In the genomic region with DNA sequence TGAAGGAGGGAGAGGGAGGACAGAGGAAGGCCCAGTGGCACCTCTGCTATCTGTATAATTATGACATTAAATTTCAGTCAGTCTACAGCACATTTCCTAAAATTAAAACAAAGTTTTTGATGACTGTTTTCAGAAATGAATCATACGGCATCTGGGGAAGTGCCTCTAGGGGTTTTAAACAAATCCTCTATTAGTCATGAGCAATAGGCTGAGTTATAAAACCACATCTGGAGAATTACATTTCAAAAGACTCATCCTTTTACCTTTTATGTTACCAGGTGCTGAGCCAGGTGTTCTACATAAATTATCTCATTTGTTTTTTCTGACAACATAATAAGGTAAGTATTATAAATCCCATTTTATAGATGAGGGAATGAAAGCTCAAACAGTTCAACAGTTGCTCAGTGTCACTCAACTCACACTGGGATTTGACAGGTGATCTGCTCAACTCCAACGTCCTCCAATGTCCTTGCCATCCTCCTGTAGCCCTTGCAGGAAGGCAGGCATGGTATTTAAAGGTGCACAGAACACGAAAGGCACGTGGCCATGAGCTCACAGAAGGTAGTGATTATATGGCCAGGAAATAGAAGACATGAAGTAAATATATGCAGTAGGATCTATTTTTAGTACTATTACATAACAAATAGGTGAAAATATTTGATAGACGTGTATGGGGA, we compare ENCODE assay signal across 8 cellular contexts.
DNase-seq lines count a peak whose midpoint lies in the region; ATAC-seq and TF ChIP-seq lines count a peak whose summit lies in the region.

No MANE protein-coding gene starts in this region.

- no peak overlapping the region for H2AFZ ChIP-seq in PC-9

- peaks cover 14% of the 10 kb centered on the region for H3K4me1 ChIP-seq in PC-9 (replicated peaks; ENCODE audit: insufficient read depth)
- no peaks in the 10 kb centered on the region for H3K4me1 ChIP-seq in psoas muscle

- intact Hi-C loops in PC-9 (cut with micrococcal nuclease; ENCODE audit: unreplicated experiment) (no loop called here), psoas muscle (cut with DNase I) (no loop called here)

- POLR2A ChIA-PET in PC-9 (lab: Charles Lee; ENCODE audit: unreplicated experiment): no interaction called here

- peaks cover 7% of the 10 kb centered on the region for H3K27me3 Mint-ChIP-seq in nephron progenitor cell (ENCODE audit: low read depth, poor library complexity)

- H3K4me3 ChIP-seq in PC-9 (no peak overlapping the region), psoas muscle (no peak overlapping the region)

- H3K36me3 Mint-ChIP-seq in nephron progenitor cell (ENCODE audit: low read depth): no peaks in the 10 kb centered on the region

- WGBS in psoas muscle, 3 donors: 17 to 45% (median 38%) methylated on average over 5 of the region's 5 CpGs

- DNase-seq in PC-9 (peak in 1 of 2 experiments; percentile 40), non-pigmented ciliary epithelial cell (ENCODE audit: low read depth) (peak; percentile 38), psoas muscle (no peak), activated T-cell treated with anti-CD3 and anti-CD28 coated beads for 4 hours (no peak), nephron progenitor cell (no peak)
- DNase-seq in stimulated activated CD4-positive, alpha-beta T cell treated with anti-CD3 and anti-CD28 coated beads, Interleukin-4, amount 100 ng/mL, for 4 hours: no peak

- H3K4me1 Mint-ChIP-seq in nephron progenitor cell: no peaks in the 10 kb centered on the region

- H3K27me3 ChIP-seq in PC-9 (ENCODE audit: insufficient read depth, low read depth): no peaks in the 10 kb centered on the region
- no peaks in the 10 kb centered on the region for H3K27me3 ChIP-seq in psoas muscle (ENCODE audit: insufficient read depth in 3 of 3, low read length in 2 of 3)

- no peak overlapping the region for H3K4me3 Mint-ChIP-seq in nephron progenitor cell

- H3K9me2 ChIP-seq in PC-9 (ENCODE audit: insufficient read depth): no peaks in the 10 kb centered on the region; the same call in 1 of the 2 replicates

- no peaks in the 10 kb centered on the region for H4K20me1 ChIP-seq in PC-9 (ENCODE audit: insufficient read depth)

- CTCF ChIA-PET in PC-9 (lab: Charles Lee): interaction anchor here (0.6 kb wide), 1 partner anchor 349 kb away, joined by 3 read pairs; no protein-coding TSS in a partner anchor

- H3K9me3 Mint-ChIP-seq in nephron progenitor cell: no peaks in the 10 kb centered on the region

- no peak overlapping the region for H3K27ac Mint-ChIP-seq in nephron progenitor cell

- H3K4me2 ChIP-seq in PC-9: peak overlapping the region; percentile 29

- H3K79me2 ChIP-seq in PC-9 (ENCODE audit: low read depth): no peaks in the 10 kb centered on the region

- peaks cover 10% of the 10 kb centered on the region for H3F3A ChIP-seq in PC-9 (ENCODE audit: insufficient read depth, low read depth)

- H3K9me3 ChIP-seq in PC-9 (ENCODE audit: insufficient read depth, low read depth) (0 out of 2 replicates have a peak, but pooled peaks cover 3% of the 10 kb centered on the region), psoas muscle (no peaks in the 10 kb centered on the region)

- no peak for TF ChIP-seq CTCF in PC-9 (conservative IDR thresholded peaks at IDR 0.05)
- TF ChIP-seq CTCF in psoas muscle (IDR thresholded peaks at IDR 0.05): no peak
- TF ChIP-seq CTCF in nephron progenitor cell (IDR thresholded peaks at IDR 0.05): no peak

- peak; percentile 75 for ATAC-seq in GM18519 (IDR thresholded peaks at IDR 0.05; ENCODE audit: low FRiP score, unreplicated experiment)
- peak; percentile 57 for ATAC-seq in HG02571 (IDR thresholded peaks at IDR 0.05; ENCODE audit: unreplicated experiment)
- no peak for ATAC-seq in psoas muscle

- H3K27ac ChIP-seq in PC-9 (no peak overlapping the region), psoas muscle (no peak overlapping the region)

- BruUV-seq in PC-9 (replicated peaks; lab: Mats Ljungman, UMichigan): no TSS peak

- no peaks in the 10 kb centered on the region for H3K36me3 ChIP-seq in PC-9 (ENCODE audit: low read depth)
- no peaks in the 10 kb centered on the region for H3K36me3 ChIP-seq in psoas muscle (ENCODE audit: insufficient read depth in 1 of 2, low read depth in 1 of 2)

Comparison
In these comparisons a context has a peak if more than half of its experiments do, and no peak if none do; other contexts are left out.
1. ATAC-seq: peak in GM18519 (single experiment) and HG02571 (single experiment); none in psoas muscle (0 of 4).